1 cellular context compared by ENCODE assay signal in the genomic region with DNA sequence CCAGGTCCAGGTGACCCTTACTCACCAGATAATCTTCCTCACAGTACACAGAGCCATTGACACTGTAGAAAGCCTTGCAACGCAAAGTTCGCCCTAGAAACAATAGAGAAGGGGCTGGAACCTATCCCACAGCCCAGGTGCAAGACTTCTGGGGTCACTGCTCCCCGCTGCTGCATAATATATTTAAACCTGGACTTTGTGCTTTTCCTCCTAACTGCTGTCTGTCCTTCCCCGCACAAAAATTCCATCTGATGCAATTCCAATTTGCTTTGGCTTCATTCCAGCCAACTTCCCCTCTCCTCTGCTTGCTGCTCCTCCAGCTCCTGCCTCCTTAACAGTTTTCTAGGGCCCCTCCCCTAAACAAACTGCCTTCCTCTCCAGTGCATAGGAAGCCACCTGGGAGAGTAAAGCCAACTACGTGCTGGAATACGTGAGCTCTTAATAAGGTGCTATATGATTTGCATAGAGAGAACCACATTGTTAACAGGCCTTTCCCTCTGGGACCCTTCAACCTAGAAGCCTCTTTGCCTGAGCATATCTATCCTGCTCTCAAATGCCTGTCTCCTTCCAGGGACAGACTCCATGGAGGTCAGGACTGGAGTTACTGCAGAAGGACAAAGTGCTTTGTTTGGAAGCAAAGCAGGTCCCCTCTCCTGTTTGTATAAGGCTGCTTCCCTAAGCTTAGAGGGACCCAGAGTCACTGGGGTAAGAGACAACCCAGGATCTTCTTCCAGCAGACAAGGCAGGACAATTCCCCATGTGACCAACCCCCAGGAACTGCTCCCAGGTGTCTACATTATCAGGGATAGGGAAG.
A peak's percentile ranks its signal among the peaks of the same experiment; 100 is the strongest.
TF ChIP-seq lines count a peak whose summit lies in the region.

No MANE protein-coding gene starts in this region.

TF ChIP-seq in HepG2, 621 proteins besides CTCF, POLR2A, EP300 and RAD21 (continued from another document):
- TF ChIP-seq RBAK (CRISPR knock-in tag; IDR thresholded peaks at IDR 0.05): peak; percentile 67; the same call in 1 of the 2 replicates
- TF ChIP-seq ZNF382 (CRISPR knock-in tag; IDR thresholded peaks at IDR 0.05; ENCODE audit: borderline replicate concordance): no peak
- TF ChIP-seq KDM3A (CRISPR knock-in tag; IDR thresholded peaks at IDR 0.05; ENCODE audit: low read depth): peak; percentile 90
